In genomic region chr11:76069061-76069460, GRCh38 we compare ENCODE assay signal across 28 cellular contexts.
"Had no signal": no experiment of that assay in that cellular context is flagged by ENCODE, and none has a peak within 500 bp of the region (broad histone marks: within the 10 kb centered on the region; RNA-seq: fewer than 3 reads in every experiment).

No MANE protein-coding gene starts in this region.

- ATAC-seq: effector memory CD8-positive, alpha-beta T cell; heart right ventricle; left colon; left ventricle myocardium superior; naive thymus-derived CD4-positive, alpha-beta T cell; stimulated activated naive B cell treated with anti-CD40 and anti-IgM and Interleukin-4, amounts not matched to agents 10 μg/mL and 1 μg/mL and 100 μg/mL, for 72 hours had no signal

- H3K36me3 ChIP-seq: neural progenitor cell, prostate gland, uterus had no signal

- H3K9ac ChIP-seq: neural progenitor cell had no signal

- DNase-seq: caudate nucleus; cerebellar nuclear complex; cortex of kidney; effector memory CD8-positive, alpha-beta T cell; erythroblast; foreskin melanocyte; glutamatergic neuron; heart right ventricle; hippocampal formation; immature natural killer cell; islet precursor cell; kidney glomerular epithelial cell; left colon; left ventricle myocardium superior; mesenchymal stem cell; naive thymus-derived CD4-positive, alpha-beta T cell; nucleus accumbens; sigmoid colon; spleen; stimulated activated CD4-positive, alpha-beta T cell treated with anti-CD3 and anti-CD28 coated beads, Interleukin-2, amount 100 ng/mL, for 48 hours; stimulated activated naive B cell treated with anti-CD40 and anti-IgM and Interleukin-4, amounts not matched to agents 10 μg/mL and 1 μg/mL and 100 μg/mL, for 72 hours; testis; uterus had no signal

- H3K4me1 ChIP-seq: neural progenitor cell, prostate gland, uterus had no signal

- H3K4me2 ChIP-seq: neural progenitor cell had no signal

- H2AFZ ChIP-seq: neural progenitor cell had no signal

- H3K4me3 ChIP-seq: heart right ventricle, neural progenitor cell, prostate gland, right atrium auricular region, sigmoid colon, spleen, testis, tibial nerve, upper lobe of left lung, uterus had no signal

- H3K27ac ChIP-seq: heart right ventricle, neural progenitor cell, prostate gland, right atrium auricular region, sigmoid colon, spleen, testis, tibial nerve, upper lobe of left lung, uterus had no signal

- H3K27me3 ChIP-seq: heart right ventricle, neural progenitor cell, right atrium auricular region, sigmoid colon, spleen, testis, tibial nerve, upper lobe of left lung, uterus had no signal

- H3K9me3 ChIP-seq: heart right ventricle, prostate gland, right atrium auricular region, sigmoid colon, spleen, testis, tibial nerve, upper lobe of left lung, uterus had no signal
